Comparison of ENCODE assay signal across 11 cellular contexts in genomic region chr3:169669816-169670215, GRCh38. TPM values are rescaled to one million over a fixed set of nuclear protein-coding genes. Genes with fewer than 3 reads are reported as not detected.
DNase-seq lines count a peak whose midpoint lies in the region; ATAC-seq and TF ChIP-seq lines count a peak whose summit lies in the region.
"Had no signal": no experiment of that assay in that cellular context is flagged by ENCODE, and none has a peak within 500 bp of the region (broad histone marks: within the 10 kb centered on the region; RNA-seq: fewer than 3 reads in every experiment).

No MANE protein-coding gene starts in this region.

- H3K9me2 ChIP-seq in GM23338 (ENCODE audit: insufficient read depth) (no peaks in the 10 kb centered on the region), neural cell (ENCODE audit: insufficient read depth, low read length) (no peaks in the 10 kb centered on the region)

- CTCF ChIA-PET in CD8-positive, alpha-beta memory T cell (lab: Charles Lee) = no interaction called here

- H3K4me3 ChIP-seq in GM23338 = peak overlapping the region; percentile 63
- H3K4me3 ChIP-seq in HUES6 (ENCODE audit: low read depth, low read length) = peak overlapping the region; percentile 71
- no peak overlapping the region for H3K4me3 ChIP-seq in endodermal cell (ENCODE audit: low read length)
- H3K4me3 ChIP-seq in neural cell (ENCODE audit: low read length) = peak overlapping the region; percentile 72
- no peak overlapping the region for H3K4me3 ChIP-seq in CD8-positive, alpha-beta memory T cell (ENCODE audit: low read length)

- ATAC-seq in GM23338 (no peak), HG02678 (IDR thresholded peaks at IDR 0.05; ENCODE audit: unreplicated experiment) (no peak)
- ATAC-seq: CD8-positive, alpha-beta T cell had no signal

- H3K27ac Mint-ChIP-seq in GM23338 (no peak overlapping the region), endodermal cell (no peak overlapping the region)
- no peak overlapping the region for H3K27ac Mint-ChIP-seq in CD8-positive, alpha-beta memory T cell
- H3K27ac Mint-ChIP-seq: CD8-positive, alpha-beta T cell; HFFc6 had no signal

- H3K36me3 ChIP-seq in GM23338 (ENCODE audit: insufficient read depth) = no peaks in the 10 kb centered on the region; the same call in 1 of the 2 replicates
- H3K36me3 ChIP-seq in HUES6 (ENCODE audit: control insufficient read depth, insufficient read depth, low read length) = no peaks in the 10 kb centered on the region
- no peaks in the 10 kb centered on the region for H3K36me3 ChIP-seq in endodermal cell (ENCODE audit: control insufficient read depth, insufficient read depth, low read length)
- H3K36me3 ChIP-seq in neural cell (ENCODE audit: insufficient read depth, low read length) = no peaks in the 10 kb centered on the region
- no peaks in the 10 kb centered on the region for H3K36me3 ChIP-seq in CD8-positive, alpha-beta memory T cell (ENCODE audit: insufficient read depth, low read length)

- 32 to 49% methylated on average over 6 to 7 of the region's 7 CpGs for WGBS in endodermal cell (ENCODE audit: insufficient coverage in 1 of 2, insufficient read length in 1 of 2), 2 experiments

- H3K9me3 ChIP-seq in HUES6 (ENCODE audit: control insufficient read depth, insufficient read depth, low read depth, low read length) (peaks cover 4% of the 10 kb centered on the region; the same call in 1 of the 2 replicates), endodermal cell (ENCODE audit: control insufficient read depth, low read length) (peaks cover 15% of the 10 kb centered on the region), neural cell (ENCODE audit: low read length) (peaks cover 6% of the 10 kb centered on the region)
- no peaks in the 10 kb centered on the region for H3K9me3 ChIP-seq in CD8-positive, alpha-beta memory T cell (ENCODE audit: low read length)

- H3K9ac ChIP-seq in HUES6 (ENCODE audit: low read length) (no peak overlapping the region), endodermal cell (ENCODE audit: extremely low read depth, low read length, poor library complexity, severe bottlenecking) (no peak overlapping the region), neural cell (ENCODE audit: low read length) (no peak overlapping the region)

- no peak for TF ChIP-seq EP300 in neural cell (conservative IDR thresholded peaks at IDR 0.05; ENCODE audit: poor library complexity, severe bottlenecking)

- H3F3A ChIP-seq in GM23338 (replicated peaks; ENCODE audit: low read depth) = peaks cover 23% of the 10 kb centered on the region; the same call in 1 of the 2 replicates
- no peaks in the 10 kb centered on the region for H3F3A ChIP-seq in neural cell (ENCODE audit: insufficient read depth, low read length, poor library complexity, severe bottlenecking)

- H4K20me1 ChIP-seq in GM23338 (replicated peaks; ENCODE audit: insufficient read depth) (no peaks in the 10 kb centered on the region), neural cell (ENCODE audit: insufficient read depth) (no peaks in the 10 kb centered on the region)

- peaks cover 53% of the 10 kb centered on the region for H3K27me3 ChIP-seq in GM23338 (ENCODE audit: insufficient read depth)
- peaks cover 61% of the 10 kb centered on the region for H3K27me3 ChIP-seq in HUES6 (ENCODE audit: control insufficient read depth, insufficient read depth, low read length)
- H3K27me3 ChIP-seq in endodermal cell (ENCODE audit: control insufficient read depth, insufficient read depth, low read length, poor library complexity, severe bottlenecking) = peaks cover 62% of the 10 kb centered on the region
- H3K27me3 ChIP-seq in neural cell (ENCODE audit: insufficient read depth, low read depth, low read length) = peaks cover 55% of the 10 kb centered on the region
- H3K27me3 ChIP-seq in CD8-positive, alpha-beta memory T cell (ENCODE audit: insufficient read depth, low read length, poor library complexity, severe bottlenecking) = peaks cover 40% of the 10 kb centered on the region

- POLR2A ChIA-PET in CD8-positive, alpha-beta memory T cell (lab: Charles Lee) = no interaction called here

- H3K9me3 Mint-ChIP-seq in GM23338 (peaks cover 15% of the 10 kb centered on the region; the same call in 2 of the 3 replicates), endodermal cell (peaks cover 18% of the 10 kb centered on the region)
- H3K9me3 Mint-ChIP-seq in CD8-positive, alpha-beta memory T cell = peaks cover 18 to 41% (median 22%) of the 10 kb centered on the region in 5 donors

- H3K27ac ChIP-seq in GM23338 (ENCODE audit: low read depth) (no peak overlapping the region), HUES6 (ENCODE audit: low read depth, low read length) (no peak overlapping the region), endodermal cell (ENCODE audit: low read depth, low read length) (no peak overlapping the region), neural cell (ENCODE audit: low read length) (no peak overlapping the region)
- H3K27ac ChIP-seq in CD8-positive, alpha-beta memory T cell (ENCODE audit: low read depth, low read length) = no peak overlapping the region

- no peaks in the 10 kb centered on the region for H3K79me2 ChIP-seq in GM23338 (replicated peaks; ENCODE audit: insufficient read depth)
- H3K79me2 ChIP-seq in neural cell (replicated peaks; ENCODE audit: insufficient read depth, low read length) = no peaks in the 10 kb centered on the region

- DNase-seq in GM23338 (ENCODE audit: low spot score) (no peak), endodermal cell (no peak), mesenteric fat pad (ENCODE audit: low spot score) (no peak), NCI-H2227 (lab: John Stamatoyannopoulos, UW; ENCODE audit: unreplicated experiment) (no peak)
- DNase-seq in CD8-positive, alpha-beta memory T cell = no peak
- DNase-seq: SIG-M5 had no signal

- H3K4me1 Mint-ChIP-seq in GM23338 (peaks cover 49% of the 10 kb centered on the region), endodermal cell (peaks cover 20% of the 10 kb centered on the region)
- peaks cover 13 to 30% (median 17%) of the 10 kb centered on the region in 3 donors for H3K4me1 Mint-ChIP-seq in CD8-positive, alpha-beta memory T cell

- H3K4me1 ChIP-seq in GM23338 (ENCODE audit: insufficient read depth) (peaks cover 48% of the 10 kb centered on the region), HUES6 (ENCODE audit: control insufficient read depth, insufficient read depth, low read length) (peaks cover 39% of the 10 kb centered on the region), endodermal cell (ENCODE audit: control insufficient read depth, insufficient read depth, low read length) (peaks cover 4% of the 10 kb centered on the region)
- H3K4me1 ChIP-seq in CD8-positive, alpha-beta memory T cell (ENCODE audit: insufficient read depth, low read length) = peaks cover 10% of the 10 kb centered on the region

- H3K4me3 Mint-ChIP-seq in GM23338 (peak overlapping the region; percentile 78), endodermal cell (peak overlapping the region; percentile 53)
- no peak overlapping the region for H3K4me3 Mint-ChIP-seq in CD8-positive, alpha-beta memory T cell
- H3K4me3 Mint-ChIP-seq: CD8-positive, alpha-beta T cell; HFFc6 had no signal

- no peak for TF ChIP-seq RAD21 in neural cell (conservative IDR thresholded peaks at IDR 0.05)

- H3K27me3 Mint-ChIP-seq in GM23338 (ENCODE audit: insufficient read depth, low read depth, poor library complexity) = peaks cover 51% of the 10 kb centered on the region
- H3K27me3 Mint-ChIP-seq in endodermal cell (ENCODE audit: insufficient read depth) = peaks cover 82% of the 10 kb centered on the region
- peaks cover 69 to 83% of the 10 kb centered on the region in 2 donors for H3K27me3 Mint-ChIP-seq in CD8-positive, alpha-beta memory T cell

- TF ChIP-seq CTCF in GM23338 (conservative IDR thresholded peaks at IDR 0.05; ENCODE audit: low read depth in 2 of 2) = no peak
- no peak for TF ChIP-seq CTCF in endodermal cell (conservative IDR thresholded peaks at IDR 0.05)
- TF ChIP-seq CTCF in neural cell (IDR thresholded peaks at IDR 0.05; ENCODE audit: poor library complexity, severe bottlenecking) = no peak

- H3K36me3 Mint-ChIP-seq in GM23338 (ENCODE audit: low read depth) (peaks cover 9% of the 10 kb centered on the region; the same call in 2 of the 3 replicates), endodermal cell (ENCODE audit: low read depth) (peaks cover 3% of the 10 kb centered on the region)
- no peaks in the 10 kb centered on the region for H3K36me3 Mint-ChIP-seq in CD8-positive, alpha-beta memory T cell
- H3K36me3 Mint-ChIP-seq: CD8-positive, alpha-beta T cell had no signal

- 0 out of 2 replicates have a peak overlapping the region, but pooled peaks have one; percentile 12 for H2AFZ ChIP-seq in GM23338
- H2AFZ ChIP-seq in neural cell (ENCODE audit: low read depth, low read length) = no peak overlapping the region

- H3K4me2 ChIP-seq in GM23338 (peak overlapping the region; percentile 85), neural cell (ENCODE audit: low read length) (no peak overlapping the region)

TF ChIP-seq in GM23338, 12 proteins besides CTCF, POLR2A, EP300 and RAD21:
- TF ChIP-seq EZH2 (IDR thresholded peaks at IDR 0.05; ENCODE audit: low read depth, unreplicated experiment) (no peak), JUNB (IDR thresholded peaks at IDR 0.05; ENCODE audit: unreplicated experiment) (no peak), POLR2AphosphoS5 (IDR thresholded peaks at IDR 0.05; ENCODE audit: low read depth) (no peak), NANOG (IDR thresholded peaks at IDR 0.05; ENCODE audit: borderline replicate concordance) (no peak), EZH2phosphoT487 (IDR thresholded peaks at IDR 0.05; ENCODE audit: unreplicated experiment) (no peak), STAT1 (IDR thresholded peaks at IDR 0.05; ENCODE audit: unreplicated experiment) (no peak)

TF ChIP-seq in neural cell, 6 proteins besides CTCF, POLR2A, EP300 and RAD21 (continues in another document):
- TF ChIP-seq MXI1 (conservative IDR thresholded peaks at IDR 0.05; ENCODE audit: poor library complexity, severe bottlenecking) (no peak), EZH2 (IDR thresholded peaks at IDR 0.05; ENCODE audit: borderline replicate concordance, insufficient read depth, low read length, poor library complexity, severe bottlenecking) (no peak)

RNA-seq across cellular contexts. Expression of gene MECOM, which starts 6.3 kb away (rescaled TPM):
- total RNA-seq in GM23338 (2014; rRNA removed; shearing (Covaris generic)) = 1.1 and 2.7 TPM in 2 replicates
- polyA plus RNA-seq in GM23338 (2016; fragmentation: Nextera tagmentation; extraction: Ambion mirVana) = 0.14 and 0.15 TPM in 2 replicates
- under 1 TPM; 0.15 to 0.79 TPM for total RNA-seq in endodermal cell
- 12.8 TPM for polyA plus RNA-seq in endodermal cell (2013, experiment 1 of 2)
- 12.5 TPM for polyA plus RNA-seq in endodermal cell (2013, experiment 2 of 2)
- 0.10 TPM in 2 replicates for polyA plus RNA-seq in neural cell
- 0.23 and 0.97 TPM in 2 replicates for polyA minus RNA-seq in neural cell
- not detected for total RNA-seq in CD8-positive, alpha-beta memory T cell
- polyA plus RNA-seq in CD8-positive, alpha-beta memory T cell = not detected
- 21.7 TPM for total RNA-seq in mesenteric fat pad
- total RNA-seq: CD8-positive, alpha-beta T cell had no signal

Comparison
In these comparisons a context has a peak if more than half of its experiments do, and no peak if none do; other contexts are left out.
1. H3K4me3 ChIP-seq: peak in GM23338 (single experiment), HUES6 (single experiment) and neural cell (single experiment); none in endodermal cell (single experiment) and CD8-positive, alpha-beta memory T cell (single experiment).
2. H3K4me3 Mint-ChIP-seq: peak in GM23338 (single experiment) and endodermal cell (single experiment); none in CD8-positive, alpha-beta memory T cell (0 of 7).